In the genomic region with DNA sequence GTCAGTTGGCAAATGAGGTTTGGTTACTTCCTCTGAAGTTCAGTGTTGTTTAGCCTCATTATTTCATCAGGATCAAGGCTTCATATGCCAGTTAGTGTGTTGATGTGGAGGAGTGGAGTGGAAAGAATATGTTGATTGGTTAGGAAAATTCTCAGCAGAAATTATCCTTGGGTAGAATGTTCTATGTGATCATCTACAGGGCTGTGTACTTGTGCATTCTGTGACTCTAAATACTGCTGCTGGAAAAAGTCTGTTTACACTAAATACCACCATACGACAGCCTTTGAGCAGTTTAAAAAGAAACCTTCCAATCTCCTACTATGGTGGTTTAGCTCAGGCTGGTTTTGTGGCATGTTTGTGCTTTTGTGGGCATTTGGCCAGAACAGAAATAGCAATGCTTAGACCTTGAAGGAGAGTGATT, we compare ENCODE assay signal across 1 cellular context.
TF ChIP-seq lines count a peak whose summit lies in the region.

No MANE protein-coding gene starts in this region.

TF ChIP-seq in GM12878, 131 proteins besides CTCF, POLR2A, EP300 and RAD21:
- TF ChIP-seq TARDBP (IDR thresholded peaks at IDR 0.05; ENCODE audit: borderline replicate concordance) (no peak), RCOR1 (conservative IDR thresholded peaks at IDR 0.05; ENCODE audit: low read depth, low read length) (no peak), MYB (IDR thresholded peaks at IDR 0.05; ENCODE audit: borderline replicate concordance, low read depth, low read length) (no peak), FOXM1 (IDR thresholded peaks at IDR 0.05; ENCODE audit: low read depth, low read length) (no peak), KLF5 (IDR thresholded peaks at IDR 0.05; ENCODE audit: partially characterized antibody) (no peak), STAT1 (conservative IDR thresholded peaks at IDR 0.05) (no peak), SP1 (IDR thresholded peaks at IDR 0.05; ENCODE audit: low read depth, low read length) (no peak), ESRRA (IDR thresholded peaks at IDR 0.05; ENCODE audit: low read length) (no peak), SIX5 (IDR thresholded peaks at IDR 0.05; ENCODE audit: low read depth, low read length, severe bottlenecking) (no peak), PAX5 (IDR thresholded peaks at IDR 0.05; ENCODE audit: borderline replicate concordance, low read depth, low read length) (no peak)
- TF ChIP-seq, protein P1, sequence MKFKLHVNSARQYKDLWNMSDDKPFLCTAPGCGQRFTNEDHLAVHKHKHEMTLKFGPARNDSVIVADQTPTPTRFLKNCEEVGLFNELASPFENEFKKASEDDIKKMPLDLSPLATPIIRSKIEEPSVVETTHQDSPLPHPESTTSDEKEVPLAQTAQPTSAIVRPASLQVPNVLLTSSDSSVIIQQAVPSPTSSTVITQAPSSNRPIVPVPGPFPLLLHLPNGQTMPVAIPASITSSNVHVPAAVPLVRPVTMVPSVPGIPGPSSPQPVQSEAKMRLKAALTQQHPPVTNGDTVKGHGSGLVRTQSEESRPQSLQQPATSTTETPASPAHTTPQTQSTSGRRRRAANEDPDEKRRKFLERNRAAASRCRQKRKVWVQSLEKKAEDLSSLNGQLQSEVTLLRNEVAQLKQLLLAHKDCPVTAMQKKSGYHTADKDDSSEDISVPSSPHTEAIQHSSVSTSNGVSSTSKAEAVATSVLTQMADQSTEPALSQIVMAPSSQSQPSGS (IDR thresholded peaks at IDR 0.05; ENCODE audit: low read length) = no peak
- TF ChIP-seq, protein P2, sequence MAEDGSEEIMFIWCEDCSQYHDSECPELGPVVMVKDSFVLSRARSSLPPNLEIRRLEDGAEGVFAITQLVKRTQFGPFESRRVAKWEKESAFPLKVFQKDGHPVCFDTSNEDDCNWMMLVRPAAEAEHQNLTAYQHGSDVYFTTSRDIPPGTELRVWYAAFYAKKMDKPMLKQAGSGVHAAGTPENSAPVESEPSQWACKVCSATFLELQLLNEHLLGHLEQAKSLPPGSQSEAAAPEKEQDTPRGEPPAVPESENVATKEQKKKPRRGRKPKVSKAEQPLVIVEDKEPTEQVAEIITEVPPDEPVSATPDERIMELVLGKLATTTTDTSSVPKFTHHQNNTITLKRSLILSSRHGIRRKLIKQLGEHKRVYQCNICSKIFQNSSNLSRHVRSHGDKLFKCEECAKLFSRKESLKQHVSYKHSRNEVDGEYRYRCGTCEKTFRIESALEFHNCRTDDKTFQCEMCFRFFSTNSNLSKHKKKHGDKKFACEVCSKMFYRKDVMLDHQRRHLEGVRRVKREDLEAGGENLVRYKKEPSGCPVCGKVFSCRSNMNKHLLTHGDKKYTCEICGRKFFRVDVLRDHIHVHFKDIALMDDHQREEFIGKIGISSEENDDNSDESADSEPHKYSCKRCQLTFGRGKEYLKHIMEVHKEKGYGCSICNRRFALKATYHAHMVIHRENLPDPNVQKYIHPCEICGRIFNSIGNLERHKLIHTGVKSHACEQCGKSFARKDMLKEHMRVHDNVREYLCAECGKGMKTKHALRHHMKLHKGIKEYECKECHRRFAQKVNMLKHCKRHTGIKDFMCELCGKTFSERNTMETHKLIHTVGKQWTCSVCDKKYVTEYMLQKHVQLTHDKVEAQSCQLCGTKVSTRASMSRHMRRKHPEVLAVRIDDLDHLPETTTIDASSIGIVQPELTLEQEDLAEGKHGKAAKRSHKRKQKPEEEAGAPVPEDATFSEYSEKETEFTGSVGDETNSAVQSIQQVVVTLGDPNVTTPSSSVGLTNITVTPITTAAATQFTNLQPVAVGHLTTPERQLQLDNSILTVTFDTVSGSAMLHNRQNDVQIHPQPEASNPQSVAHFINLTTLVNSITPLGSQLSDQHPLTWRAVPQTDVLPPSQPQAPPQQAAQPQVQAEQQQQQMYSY (CRISPR knock-in tag; IDR thresholded peaks at IDR 0.05) = no peak
- TF ChIP-seq, protein P3, sequence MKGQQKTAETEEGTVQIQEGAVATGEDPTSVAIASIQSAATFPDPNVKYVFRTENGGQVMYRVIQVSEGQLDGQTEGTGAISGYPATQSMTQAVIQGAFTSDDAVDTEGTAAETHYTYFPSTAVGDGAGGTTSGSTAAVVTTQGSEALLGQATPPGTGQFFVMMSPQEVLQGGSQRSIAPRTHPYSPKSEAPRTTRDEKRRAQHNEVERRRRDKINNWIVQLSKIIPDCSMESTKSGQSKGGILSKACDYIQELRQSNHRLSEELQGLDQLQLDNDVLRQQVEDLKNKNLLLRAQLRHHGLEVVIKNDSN (IDR thresholded peaks at IDR 0.05; ENCODE audit: borderline replicate concordance, extremely low read length, insufficient read depth, low read depth, low read length) = no peak
